In genomic region chr16:68355447-68356248, GRCh38 we compare ENCODE assay signal across 11 cellular contexts. TPM values are rescaled to one million over a fixed set of nuclear protein-coding genes. Genes with fewer than 3 reads are reported as not detected.
A peak's percentile ranks its signal among the peaks of the same experiment; 100 is the strongest.
DNase-seq lines count a peak whose midpoint lies in the region; ATAC-seq lines count a peak whose summit lies in the region.
"Had no signal": no experiment of that assay in that cellular context is flagged by ENCODE, and none has a peak within 500 bp of the region (broad histone marks: within the 10 kb centered on the region; RNA-seq: fewer than 3 reads in every experiment).

No MANE protein-coding gene starts in this region.

- no peak overlapping the region for H2BK12ac ChIP-seq in neuronal stem cell (ENCODE audit: low read length)

- WGBS in neuronal stem cell (ENCODE audit: extremely low coverage in 2 of 2, insufficient read length in 2 of 2, insufficient replicate concordance in 1 of 2), 2 donors: no CpG with 5 or more reads among the region's 28 CpGs

- H3K4me2 ChIP-seq in neuronal stem cell (ENCODE audit: insufficient read depth, low read length, poor library complexity, severe bottlenecking): no peak overlapping the region

- peak overlapping the region; percentile 19 for H3K27ac Mint-ChIP-seq in activated CD8-positive, alpha-beta memory T cell treated with anti-CD3 and anti-CD28 coated beads, Interleukin-2, amount 10 ng/mL, durations not matched to agents 7 days and 5 days
- H3K27ac Mint-ChIP-seq in activated T-cell treated with anti-CD3 and anti-CD28 coated beads, Interleukin-2, amount 50 U/mL, for 72 hours: no peak overlapping the region
- H3K27ac Mint-ChIP-seq: type B pancreatic cell had no signal

- no peak overlapping the region for H3K4ac ChIP-seq in neuronal stem cell (ENCODE audit: low read length)

- no peak overlapping the region for H3K9ac ChIP-seq in neuronal stem cell (ENCODE audit: low read depth, low read length, poor library complexity)

- peak overlapping the region; percentile 53 for H2BK5ac ChIP-seq in neuronal stem cell (ENCODE audit: low read length)

- H3K4me1 ChIP-seq in neuronal stem cell (ENCODE audit: control insufficient read depth in 2 of 2, insufficient read depth in 1 of 2, low read depth in 1 of 2, low read length in 2 of 2): no peaks in the 10 kb centered on the region

- no peaks in the 10 kb centered on the region for H3K9me3 Mint-ChIP-seq in activated CD8-positive, alpha-beta memory T cell treated with anti-CD3 and anti-CD28 coated beads, Interleukin-2, amount 10 ng/mL, durations not matched to agents 7 days and 5 days (ENCODE audit: low read depth)
- no peaks in the 10 kb centered on the region for H3K9me3 Mint-ChIP-seq in activated T-cell treated with anti-CD3 and anti-CD28 coated beads, Interleukin-2, amount 50 U/mL, for 72 hours
- H3K9me3 Mint-ChIP-seq: type B pancreatic cell had no signal

- DNase-seq in activated CD8-positive, alpha-beta memory T cell treated with anti-CD3 and anti-CD28 coated beads, Interleukin-2, amount 10 ng/mL, durations not matched to agents 7 days and 5 days: no peak
- no peak for DNase-seq in activated CD8-positive, alpha-beta memory T cell treated with anti-CD3 and anti-CD28 coated beads for 24 hours
- DNase-seq in activated T-cell treated with anti-CD3 and anti-CD28 coated beads, Interleukin-2, amount 50 U/mL, for 72 hours: no peak
- DNase-seq in neuronal stem cell (ENCODE audit: low spot score) (no peak), COLO668 (lab: John Stamatoyannopoulos, UW; ENCODE audit: unreplicated experiment) (no peak)
- DNase-seq in effector CD4-positive, alpha-beta T cell: no peak
- DNase-seq: amniotic stem cell, foreskin melanocyte had no signal

- H3K27me3 Mint-ChIP-seq in activated CD8-positive, alpha-beta memory T cell treated with anti-CD3 and anti-CD28 coated beads, Interleukin-2, amount 10 ng/mL, durations not matched to agents 7 days and 5 days: no peaks in the 10 kb centered on the region
- H3K27me3 Mint-ChIP-seq in activated T-cell treated with anti-CD3 and anti-CD28 coated beads, Interleukin-2, amount 50 U/mL, for 72 hours (ENCODE audit: low read depth): no peaks in the 10 kb centered on the region
- H3K27me3 Mint-ChIP-seq: type B pancreatic cell had no signal

- CTCF ChIA-PET in activated CD8-positive, alpha-beta memory T cell treated with anti-CD3 and anti-CD28 coated beads, Interleukin-2, amount 10 ng/mL, durations not matched to agents 7 days and 5 days (lab: Charles Lee): interaction anchor here (1.0 to 3.8 kb wide), 16 partner anchors 8 to 155 kb away, joined by 3 to 48 read pairs (median 4); partner anchors contain the start of gene SLC7A6

- H3K79me1 ChIP-seq in neuronal stem cell (ENCODE audit: low read depth, low read length): peaks cover 2% of the 10 kb centered on the region

- H3K4me3 ChIP-seq in neuronal stem cell (ENCODE audit: low read length in 2 of 2): peak overlapping the region in 1 of 2 donors; percentile 35

- H2AK5ac ChIP-seq in neuronal stem cell (ENCODE audit: low read depth, low read length): no peak overlapping the region

- peak; percentile 9 for ATAC-seq in activated CD8-positive, alpha-beta memory T cell treated with anti-CD3 and anti-CD28 coated beads, Interleukin-2, amount 10 ng/mL, durations not matched to agents 7 days and 5 days
- ATAC-seq in HG03025 (IDR thresholded peaks at IDR 0.05; ENCODE audit: low FRiP score, unreplicated experiment) (peak; percentile 4), HG03039 (IDR thresholded peaks at IDR 0.05; ENCODE audit: unreplicated experiment) (no peak)
- ATAC-seq in activated T-cell treated with anti-CD3 and anti-CD28 coated beads, Interleukin-2, amount 50 U/mL, for 72 hours (replicated peaks in 1 of 2): no peak

- no peak overlapping the region for H3K27ac ChIP-seq in neuronal stem cell (replicated peaks; ENCODE audit: low read length)

- H3K18ac ChIP-seq in neuronal stem cell (ENCODE audit: low read length): no peak overlapping the region

- no peak overlapping the region for H2BK120ac ChIP-seq in neuronal stem cell (ENCODE audit: low read depth, low read length)

- peaks cover 57% of the 10 kb centered on the region for H3K36me3 Mint-ChIP-seq in activated CD8-positive, alpha-beta memory T cell treated with anti-CD3 and anti-CD28 coated beads, Interleukin-2, amount 10 ng/mL, durations not matched to agents 7 days and 5 days
- H3K36me3 Mint-ChIP-seq in activated T-cell treated with anti-CD3 and anti-CD28 coated beads, Interleukin-2, amount 50 U/mL, for 72 hours (ENCODE audit: insufficient read depth in 2 of 2): peaks cover 8 to 36% of the 10 kb centered on the region in 2 donors

- H2BK15ac ChIP-seq in neuronal stem cell (ENCODE audit: low read length): no peak overlapping the region

- peaks cover 39% of the 10 kb centered on the region for H3K4me1 Mint-ChIP-seq in activated CD8-positive, alpha-beta memory T cell treated with anti-CD3 and anti-CD28 coated beads, Interleukin-2, amount 10 ng/mL, durations not matched to agents 7 days and 5 days
- H3K4me1 Mint-ChIP-seq in activated T-cell treated with anti-CD3 and anti-CD28 coated beads, Interleukin-2, amount 50 U/mL, for 72 hours (ENCODE audit: low read depth): peaks cover 33% of the 10 kb centered on the region

- no peaks in the 10 kb centered on the region for H3K27me3 ChIP-seq in neuronal stem cell (ENCODE audit: control insufficient read depth in 3 of 3, insufficient read depth in 3 of 3, low read depth in 1 of 3, low read length in 3 of 3)

- no peak overlapping the region for H3K23ac ChIP-seq in neuronal stem cell (ENCODE audit: low read depth, low read length, poor library complexity)

- no peaks in the 10 kb centered on the region for H3K9me3 ChIP-seq in neuronal stem cell (replicated peaks in 1 of 2; ENCODE audit: control insufficient read depth in 2 of 2, insufficient read depth in 1 of 2, low read depth in 1 of 2, low read length in 2 of 2)

- H3K4me3 Mint-ChIP-seq in activated CD8-positive, alpha-beta memory T cell treated with anti-CD3 and anti-CD28 coated beads, Interleukin-2, amount 10 ng/mL, durations not matched to agents 7 days and 5 days: no peak overlapping the region
- peak overlapping the region; percentile 60 to 71 for H3K4me3 Mint-ChIP-seq in activated T-cell treated with anti-CD3 and anti-CD28 coated beads, Interleukin-2, amount 50 U/mL, for 72 hours
- H3K4me3 Mint-ChIP-seq: type B pancreatic cell had no signal

- H3K36me3 ChIP-seq in neuronal stem cell (replicated peaks in 1 of 2; ENCODE audit: control insufficient read depth in 2 of 2, insufficient read depth in 2 of 2, low read length in 2 of 2): peaks cover 40 to 81% of the 10 kb centered on the region in 2 donors

- H3K14ac ChIP-seq in neuronal stem cell (ENCODE audit: low read length): no peak overlapping the region

- H4K8ac ChIP-seq in neuronal stem cell (ENCODE audit: low read depth, low read length): peak overlapping the region; percentile 24

- H4K91ac ChIP-seq in neuronal stem cell (ENCODE audit: low read depth, low read length, poor library complexity): no peak overlapping the region

- H2AFZ ChIP-seq in neuronal stem cell (ENCODE audit: low read length): no peak overlapping the region

RNA-seq across cellular contexts. Expression of gene PRMT7, which starts 44.8 kb away (rescaled TPM):
- 10 to 100 TPM; 60.9 to 73.9 TPM for total RNA-seq in activated CD8-positive, alpha-beta memory T cell treated with anti-CD3 and anti-CD28 coated beads, Interleukin-2, amount 10 ng/mL, durations not matched to agents 7 days and 5 days
- 10 to 100 TPM; 71.2 to 75.9 TPM for total RNA-seq in activated T-cell treated with anti-CD3 and anti-CD28 coated beads, Interleukin-2, amount 50 U/mL, for 72 hours
- polyA plus RNA-seq in neuronal stem cell (2013, experiment 1 of 2): 29.2 TPM
- polyA plus RNA-seq in neuronal stem cell (2013, experiment 2 of 2): 27.7 TPM

RNA-seq across cellular contexts. Expression of gene SLC7A6OS, which starts 44.9 kb away (rescaled TPM):
- total RNA-seq in activated CD8-positive, alpha-beta memory T cell treated with anti-CD3 and anti-CD28 coated beads, Interleukin-2, amount 10 ng/mL, durations not matched to agents 7 days and 5 days: 10 to 100 TPM; 29.8 to 30.8 TPM
- 10 to 100 TPM; 21.9 to 25.8 TPM for total RNA-seq in activated T-cell treated with anti-CD3 and anti-CD28 coated beads, Interleukin-2, amount 50 U/mL, for 72 hours
- polyA plus RNA-seq in neuronal stem cell (2013, experiment 1 of 2): 11.8 TPM
- polyA plus RNA-seq in neuronal stem cell (2013, experiment 2 of 2): 12.4 TPM

Comparison
In these comparisons a context has a peak if more than half of its experiments do, and no peak if none do; other contexts are left out.
1. ATAC-seq: peak in activated CD8-positive, alpha-beta memory T cell treated with anti-CD3 and anti-CD28 coated beads, Interleukin-2, amount 10 ng/mL, durations not matched to agents 7 days and 5 days (single experiment) and HG03025 (single experiment); none in activated T-cell treated with anti-CD3 and anti-CD28 coated beads, Interleukin-2, amount 50 U/mL, for 72 hours (0 of 2) and HG03039 (single experiment).